Comparison of ENCODE assay signal across 12 cellular contexts in genomic region chr3:73484656-73485248, GRCh38.
DNase-seq lines count a peak whose midpoint lies in the region; ATAC-seq, FAIRE-seq and TF ChIP-seq lines count a peak whose summit lies in the region.
"Had no signal": no experiment of that assay in that cellular context is flagged by ENCODE, and none has a peak within 500 bp of the region (broad histone marks: within the 10 kb centered on the region; RNA-seq: fewer than 3 reads in every experiment).

No MANE protein-coding gene starts in this region.

- no peaks in the 10 kb centered on the region for H4K20me1 ChIP-seq in MM.1S (ENCODE audit: insufficient read depth, low read length)

- TF ChIP-seq CTCF in MM.1S (IDR thresholded peaks at IDR 0.05; ENCODE audit: low read length), result no peak

- ATAC-seq in HG02798 (IDR thresholded peaks at IDR 0.05; ENCODE audit: poor library complexity, unreplicated experiment), result peak; percentile 86
- ATAC-seq in sciatic nerve, result no peak

- H3K36me3 ChIP-seq in MM.1S (replicated peaks; ENCODE audit: insufficient read depth, low read length), result no peaks in the 10 kb centered on the region

- intact Hi-C loops in sciatic nerve (cut with DNase I), result no loop called here

- no peaks in the 10 kb centered on the region for H3K27me3 ChIP-seq in MM.1S (replicated peaks; ENCODE audit: insufficient read depth, low read length)

- peaks cover 23% of the 10 kb centered on the region for H3F3A ChIP-seq in MM.1S (ENCODE audit: insufficient read depth, low read length)

- H3K27ac ChIP-seq in MM.1S (ENCODE audit: low read length), result peak overlapping the region; percentile 82

- peak overlapping the region; percentile 68 for H3K4me2 ChIP-seq in MM.1S (ENCODE audit: low read depth, low read length)

- POLR2A ChIA-PET in HEK293T (lab: Yijun Ruan, JAX), result no interaction called here

- no peaks in the 10 kb centered on the region for H3K9me3 ChIP-seq in MM.1S (replicated peaks; ENCODE audit: insufficient read depth, low read length)

- H3K4me3 ChIP-seq in MM.1S (ENCODE audit: low read length), result peak overlapping the region; percentile 38; the same call in 1 of the 2 replicates

- H2AFZ ChIP-seq in MM.1S (ENCODE audit: low read length), result no peak overlapping the region

- H3K9me2 ChIP-seq in MM.1S (replicated peaks; ENCODE audit: insufficient read depth, low read length), result no peaks in the 10 kb centered on the region

- H3K4me1 ChIP-seq in MM.1S (ENCODE audit: low read length), result peaks cover 32% of the 10 kb centered on the region

- FAIRE-seq in GM19239 (lab: Jason Lieb, UNC), result no peak
- FAIRE-seq: colon had no signal

- no peaks in the 10 kb centered on the region for H3K79me2 ChIP-seq in MM.1S (ENCODE audit: low read length)

- CTCF ChIA-PET in HEK293T (lab: Yijun Ruan, JAX), result no interaction called here

- DNase-seq in AG08395 (ENCODE audit: low spot score) (peak; percentile 31), GM19239 (ENCODE audit: insufficient read length, low spot score) (peak; percentile 20), MM.1S (peak; percentile 79), sciatic nerve (ENCODE audit: low spot score) (no peak), HEK293T (ENCODE audit: extremely low spot score) (no peak), NCI-H774 (lab: John Stamatoyannopoulos, UW) (no peak), DMS79 (lab: John Stamatoyannopoulos, UW) (no peak)
- DNase-seq: HCEC 1CT, immature natural killer cell, NCI-H510A treated with DMSO at 0.1 percent for 48 hours had no signal

- H3K9ac ChIP-seq in MM.1S (ENCODE audit: low read length), result peak overlapping the region; percentile 17; the same call in 1 of the 2 replicates

TF ChIP-seq in HEK293T, 16 proteins besides CTCF, POLR2A, EP300 and RAD21:
- TF ChIP-seq CTBP1 (IDR thresholded peaks at IDR 0.05; ENCODE audit: borderline replicate concordance) (no peak), FOXA1 (IDR thresholded peaks at IDR 0.05) (no peak), TARDBP (IDR thresholded peaks at IDR 0.05) (no peak), SP1 (IDR thresholded peaks at IDR 0.05) (no peak), BHLHE40 (IDR thresholded peaks at IDR 0.05; ENCODE audit: borderline replicate concordance) (no peak), PKNOX1 (IDR thresholded peaks at IDR 0.05) (no peak), ZNF384 (IDR thresholded peaks at IDR 0.05) (no peak), NFRKB (IDR thresholded peaks at IDR 0.05) (no peak), FOXK2 (IDR thresholded peaks at IDR 0.05) (no peak), LEF1 (IDR thresholded peaks at IDR 0.05; ENCODE audit: borderline replicate concordance) (no peak)

Comparison
In these comparisons a context has a peak if more than half of its experiments do, and no peak if none do; other contexts are left out.
1. DNase-seq: peak in AG08395 (single experiment), GM19239 (single experiment) and MM.1S (single experiment); none in sciatic nerve (single experiment), HEK293T (single experiment), NCI-H774 (single experiment) and DMS79 (single experiment).